ENCODE assay signal across 8 cellular contexts in the genomic region with DNA sequence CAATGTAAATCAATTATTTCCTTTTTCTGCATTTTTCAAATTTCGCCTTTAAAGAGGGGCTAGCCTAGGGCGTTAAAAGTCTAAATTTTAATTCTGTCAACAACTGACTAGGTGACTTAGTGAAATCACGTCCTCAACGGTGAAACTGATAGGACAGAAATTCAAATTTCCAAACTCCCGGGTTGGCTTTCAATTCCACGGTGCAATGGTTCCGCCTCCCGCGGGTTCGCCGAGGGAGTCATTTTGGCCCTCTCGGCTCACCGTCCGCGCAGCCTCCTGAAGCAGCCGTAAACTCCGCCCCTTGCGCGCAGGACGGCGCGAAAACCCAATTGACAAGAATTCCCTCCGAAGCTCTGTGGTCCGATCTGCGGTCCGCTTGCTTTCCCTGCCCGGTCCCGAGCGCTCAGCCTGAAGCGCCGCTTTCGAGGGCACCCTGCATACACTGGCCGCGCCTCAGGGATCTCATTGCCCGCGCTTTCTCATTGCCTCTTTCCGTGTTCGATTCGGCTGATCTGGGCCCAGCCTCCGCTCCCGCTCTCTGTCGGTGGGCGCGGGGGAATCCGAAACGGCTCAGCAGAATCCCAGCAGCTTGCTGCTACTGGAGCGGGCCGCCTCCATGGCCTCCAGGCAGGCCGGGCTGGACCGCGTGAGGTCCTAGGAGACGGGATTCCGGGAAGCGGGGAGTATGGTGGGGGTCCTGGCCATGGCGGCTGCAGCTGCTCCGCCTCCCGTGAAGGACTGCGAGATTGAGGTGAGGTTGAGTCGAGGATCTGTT. TPM values are rescaled to one million over a fixed set of nuclear protein-coding genes. Genes with fewer than 3 reads are reported as not detected.
DNase-seq lines count a peak whose midpoint lies in the region; ATAC-seq and TF ChIP-seq lines count a peak whose summit lies in the region.

Gene ATAD5, plus strand, starts transcription at position 304 of the 775 bp plus-strand sequence. Its CDS starts 382 bp downstream, at position 686.

- peak within 1 kb of the TSS; percentile 81 for H3K27ac Mint-ChIP-seq in glutamatergic neuron (ENCODE audit: unreplicated experiment)

- H3K27me3 Mint-ChIP-seq in glutamatergic neuron (ENCODE audit: unreplicated experiment), result peaks cover 2% of the 10 kb centered on the region

- peaks cover 3% of the 10 kb centered on the region; the same call in 1 of the 2 replicates for H3K4me1 ChIP-seq in HEK293 (ENCODE audit: control insufficient read depth, insufficient read depth, low read length)
- peaks cover 10% of the 10 kb centered on the region for H3K4me1 ChIP-seq in testis

- H3K36me3 Mint-ChIP-seq in glutamatergic neuron (ENCODE audit: unreplicated experiment), result no peaks in the 10 kb centered on the region

- POLR2A ChIA-PET in HEK293 (lab: Yijun Ruan, JAX), result interaction anchor here (0.8 to 1.2 kb wide), 5 partner anchors 10 to 558 kb away, joined by 3 to 4 read pairs (median 3); no protein-coding TSS in a partner anchor

- CTCF ChIA-PET in HEK293 (lab: Yijun Ruan, JAX), result interaction anchor here (1.0 kb wide), 1 partner anchor 1025 kb away, joined by 3 read pairs; no protein-coding TSS in a partner anchor

- no peaks in the 10 kb centered on the region for H3K27me3 ChIP-seq in testis

- peaks cover 4% of the 10 kb centered on the region for H3K9me3 Mint-ChIP-seq in glutamatergic neuron (ENCODE audit: unreplicated experiment)

- TF ChIP-seq CTCF in HEK293 (tag by site-specific recombination; IDR thresholded peaks at IDR 0.05) (no peak), glutamatergic neuron (IDR thresholded peaks at IDR 0.05; ENCODE audit: partially characterized antibody, unreplicated experiment) (no peak), omental fat pad (IDR thresholded peaks at IDR 0.05) (no peak), testis (IDR thresholded peaks at IDR 0.05) (peak in 1 of 3 experiments; percentile 15)

- peaks cover 16 to 25% of the 10 kb centered on the region in 2 experiments for H3K36me3 ChIP-seq in HEK293 (ENCODE audit: control insufficient read depth in 2 of 2, insufficient read depth in 1 of 2, low read length in 2 of 2)
- H3K36me3 ChIP-seq in testis (ENCODE audit: low read depth, missing control alignments), result no peaks in the 10 kb centered on the region

- H3K9me3 ChIP-seq in HEK293 (ENCODE audit: control insufficient read depth, insufficient read depth, low read depth, low read length) (no peaks in the 10 kb centered on the region), testis (no peaks in the 10 kb centered on the region)

- DNase-seq in DMS53 (lab: John Stamatoyannopoulos, UW) (peak; percentile 93), NCI-H1105 treated with DMSO at 0.1 percent for 48 hours (lab: John Stamatoyannopoulos, UW) (peak; percentile 89), SKM-1 (lab: John Stamatoyannopoulos, UW; ENCODE audit: unreplicated experiment) (peak; percentile 73), glutamatergic neuron (peak; percentile 94), omental fat pad (ENCODE audit: low spot score) (peak; percentile 80), testis (peak; percentile 95)
- peak; percentile 92 for DNase-seq in activated naive CD4-positive, alpha-beta T cell treated with anti-CD3 and anti-CD28 coated beads, Interleukin-2, amount 50 U/mL, for 16 hours

- 0 to 1% methylated on average over 19 to 59 of the region's 59 CpGs for WGBS in testis, 2 donors

- intact Hi-C loops in testis (cut with DNase I; ENCODE audit: low total_unique reads), result no loop called here

- peak within 1 kb of the TSS; percentile 98 for H3K4me3 Mint-ChIP-seq in glutamatergic neuron (ENCODE audit: unreplicated experiment)

- peak within 1 kb of the TSS; percentile 97 for H3K4me3 ChIP-seq in HEK293 (ENCODE audit: low read depth, low read length)
- peak within 1 kb of the TSS; percentile 76 to 84 for H3K4me3 ChIP-seq in testis

- H3K27ac ChIP-seq in HEK293 (ENCODE audit: extremely low read depth, low read depth, low read length) (peak within 1 kb of the TSS; percentile 89), testis (peak within 1 kb of the TSS in 1 of 2 donors; percentile 50)

- TF ChIP-seq POLR2A in testis (IDR thresholded peaks at IDR 0.05), result no peak

- ATAC-seq in omental fat pad (ENCODE audit: low FRiP score), result peak; percentile 94

- H3K4me1 Mint-ChIP-seq in glutamatergic neuron (ENCODE audit: low read depth, unreplicated experiment), result peaks cover 13% of the 10 kb centered on the region

TF ChIP-seq in HEK293, 187 proteins besides CTCF, POLR2A, EP300 and RAD21 (continues in another document):
- TF ChIP-seq ZNF184 (tag by site-specific recombination; IDR thresholded peaks at IDR 0.05) (no peak), ZFP37 (tag by site-specific recombination; IDR thresholded peaks at IDR 0.05) (peak; percentile 69; the same call in 1 of the 2 replicates), ZNF202 (tag by site-specific recombination; IDR thresholded peaks at IDR 0.05; ENCODE audit: borderline replicate concordance) (no peak), REPIN1 (tag by site-specific recombination; IDR thresholded peaks at IDR 0.05; ENCODE audit: low read depth) (no peak), GLIS1 (tag by site-specific recombination; IDR thresholded peaks at IDR 0.05) (peak; percentile 79), ZEB2 (tag by site-specific recombination; IDR thresholded peaks at IDR 0.05) (peak; percentile 90), ZNF433 (tag by site-specific recombination; IDR thresholded peaks at IDR 0.05; ENCODE audit: low read depth) (no peak), YY1 (tag by site-specific recombination; IDR thresholded peaks at IDR 0.05) (peak; percentile 50; the same call in 1 of the 2 replicates), YY2 (tag by site-specific recombination; IDR thresholded peaks at IDR 0.05) (peak; percentile 74), IKZF3 (tag by site-specific recombination; IDR thresholded peaks at IDR 0.05) (peak; percentile 84), ZNF488 (tag by site-specific recombination; IDR thresholded peaks at IDR 0.05) (no peak), ZNF660 (tag by site-specific recombination; IDR thresholded peaks at IDR 0.05) (peak; percentile 88; the same call in 1 of the 2 replicates), ZNF19 (tag by site-specific recombination; IDR thresholded peaks at IDR 0.05; ENCODE audit: low read depth) (no peak), ZNF548 (tag by site-specific recombination; IDR thresholded peaks at IDR 0.05) (no peak), ZNF155 (tag by site-specific recombination; IDR thresholded peaks at IDR 0.05) (no peak), ZNF707 (tag by site-specific recombination; IDR thresholded peaks at IDR 0.05) (no peak), ZNF549 (tag by site-specific recombination; IDR thresholded peaks at IDR 0.05) (no peak), ZNF513 (tag by site-specific recombination; IDR thresholded peaks at IDR 0.05) (no peak), ZBTB8A (tag by site-specific recombination; IDR thresholded peaks at IDR 0.05) (peak; percentile 61; the same call in 1 of the 2 replicates), ZNF558 (tag by site-specific recombination; IDR thresholded peaks at IDR 0.05) (no peak), FEZF1 (tag by site-specific recombination; IDR thresholded peaks at IDR 0.05) (no peak), GLI2 (tag by site-specific recombination; IDR thresholded peaks at IDR 0.05; ENCODE audit: borderline replicate concordance, low read depth) (no peak), ZFHX2 (tag by site-specific recombination; conservative IDR thresholded peaks at IDR 0.05) (0 out of 2 replicates have a peak, but pooled peaks have one; percentile 11), ELK4 (IDR thresholded peaks at IDR 0.05; ENCODE audit: borderline replicate concordance, low read depth, low read length) (no peak)

RNA-seq across cellular contexts. Expression of gene ATAD5, which starts in this region (rescaled TPM):
- total RNA-seq in glutamatergic neuron (ENCODE audit: unreplicated experiment), result 6.4 TPM
- total RNA-seq in omental fat pad, result 1 to 10 TPM in 2 of 4 donors, under 1 TPM in 2; 0.74 to 2.5 (median 1.2) TPM
- 10 to 100 TPM in 1 of 2 donors, 1 to 10 TPM in 1; 5.5 to 10.2 TPM for total RNA-seq in testis
- polyA plus RNA-seq in testis (ENCODE audit: insufficient read depth, low read depth, low replicate concordance), result 0.67 TPM
